ENCODE assay signal across 13 cellular contexts in genomic region chr17:81245024-81245664, GRCh38. TPM values are rescaled to one million over a fixed set of nuclear protein-coding genes. Genes with fewer than 3 reads are reported as not detected.
DNase-seq lines count a peak whose midpoint lies in the region; ATAC-seq, FAIRE-seq and TF ChIP-seq lines count a peak whose summit lies in the region.
"Had no signal": no experiment of that assay in that cellular context is flagged by ENCODE, and none has a peak within 500 bp of the region (broad histone marks: within the 10 kb centered on the region; RNA-seq: fewer than 3 reads in every experiment).

No MANE protein-coding gene starts in this region.

- H3K4me3 Mint-ChIP-seq in activated CD4-positive, alpha-beta memory T cell treated with anti-CD3 and anti-CD28 coated beads for 36 hours, result peak overlapping the region; percentile 16
- no peak overlapping the region for H3K4me3 Mint-ChIP-seq in activated CD4-positive, alpha-beta memory T cell treated with anti-CD3 and anti-CD28 coated beads, Interleukin-2, amount 10 ng/mL, durations not matched to agents 7 days and 5 days
- H3K4me3 Mint-ChIP-seq: activated CD8-positive, alpha-beta T cell treated with anti-CD3 and anti-CD28 coated beads, Interleukin-2, amount 10 ng/mL, durations not matched to agents 7 days and 5 days; mesothelial cell of epicardium had no signal

- no peak overlapping the region for H2AFZ ChIP-seq in K562 (ENCODE audit: low read depth, low read length)

- ATAC-seq in HG03565 (IDR thresholded peaks at IDR 0.05; ENCODE audit: unreplicated experiment), result peak; percentile 37
- ATAC-seq in K562, result no peak; the same call in 2 of the 3 replicates
- ATAC-seq in body of pancreas, result no peak
- ATAC-seq in left colon, result no peak
- ATAC-seq in HG03135 (IDR thresholded peaks at IDR 0.05; ENCODE audit: unreplicated experiment), result no peak
- ATAC-seq: activated CD8-positive, alpha-beta T cell treated with anti-CD3 and anti-CD28 coated beads, Interleukin-2, amount 10 ng/mL, durations not matched to agents 7 days and 5 days; gastrocnemius medialis had no signal

- peaks cover 23% of the 10 kb centered on the region for H3K4me1 Mint-ChIP-seq in activated CD4-positive, alpha-beta memory T cell treated with anti-CD3 and anti-CD28 coated beads for 36 hours (ENCODE audit: low read depth)
- H3K4me1 Mint-ChIP-seq in activated CD4-positive, alpha-beta memory T cell treated with anti-CD3 and anti-CD28 coated beads, Interleukin-2, amount 10 ng/mL, durations not matched to agents 7 days and 5 days, result peaks cover 26% of the 10 kb centered on the region

- H3K79me2 ChIP-seq in K562 (ENCODE audit: control insufficient read depth, insufficient read depth, low read length), result peaks cover 14% of the 10 kb centered on the region

- no peaks in the 10 kb centered on the region for H3K9me1 ChIP-seq in K562 (ENCODE audit: control insufficient read depth, insufficient read depth, low read length)

- H3K27ac ChIP-seq in K562 (ENCODE audit: extremely low read depth, low read depth, low read length) (no peak overlapping the region), body of pancreas (no peak overlapping the region)
- H3K27ac ChIP-seq: gastrocnemius medialis had no signal

- FAIRE-seq in K562 (lab: Jason Lieb, UNC), result no peak

- CTCF ChIA-PET in activated CD4-positive, alpha-beta memory T cell treated with anti-CD3 and anti-CD28 coated beads for 36 hours (lab: Charles Lee), result interaction anchor here (0.8 to 1.7 kb wide), 2 partner anchors 10 to 239 kb away, joined by 3 to 5 read pairs; no protein-coding TSS in a partner anchor
- CTCF ChIA-PET in activated CD4-positive, alpha-beta memory T cell treated with anti-CD3 and anti-CD28 coated beads, Interleukin-2, amount 10 ng/mL, durations not matched to agents 7 days and 5 days (lab: Charles Lee), result no interaction called here
- CTCF ChIA-PET in K562 (lab: Yijun Ruan, JAX; ENCODE audit: low intra/inter-chr PET ratio), result no interaction called here

- intact Hi-C loops in activated CD4-positive, alpha-beta memory T cell treated with anti-CD3 and anti-CD28 coated beads for 36 hours (cut with micrococcal nuclease), result no loop called here
- intact Hi-C loops in K562 (cut with micrococcal nuclease) (no loop called here), body of pancreas (cut with DNase I) (loop anchor here (5.0 kb wide), 1 partner anchor 357 kb away; no protein-coding TSS in a partner anchor), left colon (cut with DNase I, micrococcal nuclease) (no loop called here)

- TF ChIP-seq CTCF in K562 (IDR thresholded peaks at IDR 0.05 in 2 of 3, conservative IDR thresholded peaks at IDR 0.05 in 1 of 3; ENCODE audit: insufficient read depth in 2 of 3, low read depth in 1 of 3, low read length in 3 of 3), result no peak
- no peak for TF ChIP-seq CTCF in body of pancreas (IDR thresholded peaks at IDR 0.05)

- no peaks in the 10 kb centered on the region for H3K27me3 Mint-ChIP-seq in activated CD4-positive, alpha-beta memory T cell treated with anti-CD3 and anti-CD28 coated beads for 36 hours
- H3K27me3 Mint-ChIP-seq in activated CD4-positive, alpha-beta memory T cell treated with anti-CD3 and anti-CD28 coated beads, Interleukin-2, amount 10 ng/mL, durations not matched to agents 7 days and 5 days, result no peaks in the 10 kb centered on the region

- 79% methylated on average over 20 of the region's 25 CpGs for WGBS in K562 (ENCODE audit: insufficient coverage, low coverage, missing lambda C conversion rate)
- WGBS in body of pancreas, 2 donors, result 84 to 88% methylated on average over 5 to 25 of the region's 25 CpGs

- no peak for TF ChIP-seq RAD21 in K562 (CRISPR knock-in tag; conservative IDR thresholded peaks at IDR 0.05 in 1 of 2, IDR thresholded peaks at IDR 0.05 in 1 of 2)

- peaks cover 24% of the 10 kb centered on the region; the same call in 1 of the 3 replicates for H3K36me3 ChIP-seq in K562 (ENCODE audit: control insufficient read depth, insufficient read depth, low read length)
- H3K36me3 ChIP-seq in body of pancreas (replicated peaks in 1 of 2; ENCODE audit: insufficient read depth in 1 of 2, low read depth in 2 of 2), result peaks cover 0 to 4% of the 10 kb centered on the region in 2 donors

- H3K4me2 ChIP-seq in K562 (ENCODE audit: insufficient read depth, low read length), result no peak overlapping the region

- no peaks in the 10 kb centered on the region for H3K27me3 ChIP-seq in K562 (ENCODE audit: control insufficient read depth in 2 of 2, insufficient read depth in 2 of 2, low read length in 2 of 2)
- no peaks in the 10 kb centered on the region for H3K27me3 ChIP-seq in body of pancreas
- H3K27me3 ChIP-seq: gastrocnemius medialis had no signal

- H3K9me3 ChIP-seq in K562 (replicated peaks; ENCODE audit: control insufficient read depth, insufficient read depth, low read depth, low read length) (no peaks in the 10 kb centered on the region), body of pancreas (no peaks in the 10 kb centered on the region)
- H3K9me3 ChIP-seq: gastrocnemius medialis had no signal

- peak; percentile 30 for DNase-seq in activated CD4-positive, alpha-beta memory T cell treated with anti-CD3 and anti-CD28 coated beads for 36 hours
- DNase-seq in activated CD4-positive, alpha-beta memory T cell treated with anti-CD3 and anti-CD28 coated beads, Interleukin-2, amount 10 ng/mL, durations not matched to agents 7 days and 5 days, result no peak
- no peak for DNase-seq in K562 (ENCODE audit: extremely low read depth in 1 of 4, low spot score in 3 of 4)
- DNase-seq in retina, result peak; percentile 62
- DNase-seq in body of pancreas, result no peak
- no peak for DNase-seq in left colon
- DNase-seq: activated CD8-positive, alpha-beta T cell treated with anti-CD3 and anti-CD28 coated beads, Interleukin-2, amount 10 ng/mL, durations not matched to agents 7 days and 5 days; gastrocnemius medialis; H9; NCI-H1694 treated with DMSO at 0.1 percent for 48 hours had no signal

- in situ Hi-C loops in K562 (cut with MboI), result loop anchor here (5.0 to 25.0 kb wide), 2 partner anchors 108 to 237 kb away; no protein-coding TSS in a partner anchor

- TF ChIP-seq EP300 in K562 (IDR thresholded peaks at IDR 0.05; ENCODE audit: low read length), result no peak

- H3K36me3 Mint-ChIP-seq in activated CD4-positive, alpha-beta memory T cell treated with anti-CD3 and anti-CD28 coated beads for 36 hours, result peaks cover 8% of the 10 kb centered on the region
- peaks cover 22% of the 10 kb centered on the region for H3K36me3 Mint-ChIP-seq in activated CD4-positive, alpha-beta memory T cell treated with anti-CD3 and anti-CD28 coated beads, Interleukin-2, amount 10 ng/mL, durations not matched to agents 7 days and 5 days (ENCODE audit: low read depth)

- POLR2A ChIA-PET in activated CD4-positive, alpha-beta memory T cell treated with anti-CD3 and anti-CD28 coated beads for 36 hours (lab: Charles Lee), result no interaction called here
- POLR2A ChIA-PET in activated CD4-positive, alpha-beta memory T cell treated with anti-CD3 and anti-CD28 coated beads, Interleukin-2, amount 10 ng/mL, durations not matched to agents 7 days and 5 days (lab: Charles Lee), result no interaction called here
- POLR2A ChIA-PET in K562 (lab: Yijun Ruan, JAX), result interaction anchor here (0.6 to 1.9 kb wide), 5 partner anchors 8 to 264 kb away, joined by 3 to 6 read pairs (median 4); no protein-coding TSS in a partner anchor

- no peaks in the 10 kb centered on the region for H3K9me3 Mint-ChIP-seq in activated CD4-positive, alpha-beta memory T cell treated with anti-CD3 and anti-CD28 coated beads for 36 hours
- no peaks in the 10 kb centered on the region for H3K9me3 Mint-ChIP-seq in activated CD4-positive, alpha-beta memory T cell treated with anti-CD3 and anti-CD28 coated beads, Interleukin-2, amount 10 ng/mL, durations not matched to agents 7 days and 5 days
- H3K9me3 Mint-ChIP-seq: H9, mesothelial cell of epicardium had no signal

- H3K27ac Mint-ChIP-seq in activated CD4-positive, alpha-beta memory T cell treated with anti-CD3 and anti-CD28 coated beads for 36 hours, result peak overlapping the region; percentile 56
- no peak overlapping the region for H3K27ac Mint-ChIP-seq in activated CD4-positive, alpha-beta memory T cell treated with anti-CD3 and anti-CD28 coated beads, Interleukin-2, amount 10 ng/mL, durations not matched to agents 7 days and 5 days
- H3K27ac Mint-ChIP-seq: activated CD8-positive, alpha-beta T cell treated with anti-CD3 and anti-CD28 coated beads, Interleukin-2, amount 10 ng/mL, durations not matched to agents 7 days and 5 days; mesothelial cell of epicardium had no signal

- H3K4me3 ChIP-seq in K562, result no peak overlapping the region
- no peak overlapping the region for H3K4me3 ChIP-seq in body of pancreas
- H3K4me3 ChIP-seq: gastrocnemius medialis had no signal

- no TSS peak for BruUV-seq in K562 (replicated peaks; lab: Mats Ljungman, UMichigan)

- H4K20me1 ChIP-seq in K562 (replicated peaks; ENCODE audit: control insufficient read depth, insufficient read depth, low read length), result peaks cover 6% of the 10 kb centered on the region; the same call in 1 of the 2 replicates

- peak overlapping the region in 1 of 2 experiments; percentile 60; a peak in 2 of 4 replicates for H3K9ac ChIP-seq in K562 (ENCODE audit: insufficient read depth in 1 of 2, low read depth in 2 of 2, low read length in 2 of 2)

- 0 out of 2 replicates have a peak, but pooled peaks have one; percentile 20 for TF ChIP-seq POLR2A in K562 (conservative IDR thresholded peaks at IDR 0.05)
- TF ChIP-seq POLR2A in body of pancreas (IDR thresholded peaks at IDR 0.05), result no peak

- H3K4me1 ChIP-seq in K562 (replicated peaks in 1 of 2; ENCODE audit: control insufficient read depth in 2 of 2, insufficient read depth in 2 of 2, low read length in 2 of 2) (peaks cover 5 to 74% of the 10 kb centered on the region in 2 experiments; a peak in 4 of 5 replicates), body of pancreas (peaks cover 8% of the 10 kb centered on the region)

RNA-seq across cellular contexts. Expression of gene NDUFAF8, which starts 6.0 kb away (rescaled TPM):
- 10 to 100 TPM; 49.8 to 55.9 TPM for total RNA-seq in activated CD4-positive, alpha-beta memory T cell treated with anti-CD3 and anti-CD28 coated beads for 36 hours
- 10 to 100 TPM; 27.8 to 33.5 TPM for total RNA-seq in activated CD4-positive, alpha-beta memory T cell treated with anti-CD3 and anti-CD28 coated beads, Interleukin-2, amount 10 ng/mL, durations not matched to agents 7 days and 5 days
- 68.1 and 75.3 TPM in 2 replicates for total RNA-seq in K562 (2011; cell fraction: chromatin; rRNA removed; ENCODE audit: low replicate concordance)
- 29.2 and 40.8 TPM in 2 replicates for total RNA-seq in K562 (2011; cell fraction: nucleolus; rRNA removed)
- total RNA-seq in K562 (2011; cell fraction: nucleoplasm; rRNA removed), result 60.6 and 70.4 TPM in 2 replicates
- total RNA-seq in K562 (2014; rRNA removed) (107 and 136 TPM in 2 replicates), K562 (2014; rRNA removed; fragmentation: Illumina TruSeq; extraction: Trizol) (102 and 107 TPM in 2 replicates), K562 (2015; rRNA removed; fragmentation: Illumina TruSeq; extraction: Trizol) (84.5 and 90.0 TPM in 2 replicates), K562 (2021) (83.7 and 87.1 TPM in 2 replicates), body of pancreas (10 to 100 TPM; 20.8 to 26.5 TPM), left colon (10 to 100 TPM; 23.2 to 29.9 TPM)
- polyA plus RNA-seq in K562 (2011; rRNA removed) (88.8 and 116 TPM in 2 replicates), K562 (2014; fragmentation: Illumina TruSeq; extraction: Trizol) (33.5 and 44.1 TPM in 2 replicates), K562 (2014; fragmentation: Nextera tagmentation; extraction: Ambion mirVana) (10 to 100 TPM; 13.5 to 17.4 TPM), K562 (2014; rRNA removed) (138 and 144 TPM in 2 replicates)
- polyA plus RNA-seq in K562 (2011; cell fraction: cytosol; rRNA removed), result 77.7 and 122 TPM in 2 replicates
- 40.8 and 50.9 TPM in 2 replicates for polyA plus RNA-seq in K562 (2011; cell fraction: nucleus; rRNA removed)
- polyA plus RNA-seq in K562 (2012), result 37.9 and 163 TPM in 2 replicates
- polyA minus RNA-seq in K562 (2011; rRNA and poly(A)+ RNA removed), result 36.1 and 37.7 TPM in 2 replicates
- polyA minus RNA-seq in K562 (2011; cell fraction: cytosol; rRNA and poly(A)+ RNA removed), result 4.4 and 14.6 TPM in 2 replicates
- 11.4 and 14.2 TPM in 2 replicates for polyA minus RNA-seq in K562 (2011; cell fraction: nucleus; rRNA and poly(A)+ RNA removed)

RNA-seq across cellular contexts. Expression of gene TEPSIN, which starts 6.3 kb away (rescaled TPM):
- total RNA-seq in activated CD4-positive, alpha-beta memory T cell treated with anti-CD3 and anti-CD28 coated beads for 36 hours, result 10 to 100 TPM; 20.0 to 24.6 TPM
- 10 to 100 TPM; 55.0 to 55.4 TPM for total RNA-seq in activated CD4-positive, alpha-beta memory T cell treated with anti-CD3 and anti-CD28 coated beads, Interleukin-2, amount 10 ng/mL, durations not matched to agents 7 days and 5 days
- total RNA-seq in K562 (2011; cell fraction: chromatin; rRNA removed; ENCODE audit: low replicate concordance), result 40.8 and 141 TPM in 2 replicates
- total RNA-seq in K562 (2011; cell fraction: nucleolus; rRNA removed), result 87.2 and 95.9 TPM in 2 replicates
- 46.2 and 50.4 TPM in 2 replicates for total RNA-seq in K562 (2011; cell fraction: nucleoplasm; rRNA removed)
- 10.0 and 18.0 TPM in 2 replicates for total RNA-seq in K562 (2014; rRNA removed)
- total RNA-seq in K562 (2014; rRNA removed; fragmentation: Illumina TruSeq; extraction: Trizol), result 1.8 and 2.1 TPM in 2 replicates
- 5.1 and 5.7 TPM in 2 replicates for total RNA-seq in K562 (2015; rRNA removed; fragmentation: Illumina TruSeq; extraction: Trizol)
- total RNA-seq in K562 (2021), result 24.8 and 29.8 TPM in 2 replicates
- 6.6 and 9.8 TPM in 2 replicates for polyA plus RNA-seq in K562 (2011; rRNA removed)
- 8.0 and 15.3 TPM in 2 replicates for polyA plus RNA-seq in K562 (2011; cell fraction: cytosol; rRNA removed)
- 105 and 184 TPM in 2 replicates for polyA plus RNA-seq in K562 (2011; cell fraction: nucleus; rRNA removed)
- polyA plus RNA-seq in K562 (2012), result 12.5 and 21.3 TPM in 2 replicates
- 5.3 and 7.2 TPM in 2 replicates for polyA plus RNA-seq in K562 (2014; fragmentation: Illumina TruSeq; extraction: Trizol)
- polyA plus RNA-seq in K562 (2014; fragmentation: Nextera tagmentation; extraction: Ambion mirVana), result under 1 TPM; 0.80 to 0.81 TPM
- 15.2 and 22.7 TPM in 2 replicates for polyA plus RNA-seq in K562 (2014; rRNA removed)
- 3.7 and 4.7 TPM in 2 replicates for polyA minus RNA-seq in K562 (2011; rRNA and poly(A)+ RNA removed)
- polyA minus RNA-seq in K562 (2011; cell fraction: cytosol; rRNA and poly(A)+ RNA removed), result 4.6 and 6.4 TPM in 2 replicates
- polyA minus RNA-seq in K562 (2011; cell fraction: nucleus; rRNA and poly(A)+ RNA removed), result 37.2 and 42.8 TPM in 2 replicates
- total RNA-seq in body of pancreas, result 100 to 1,000 TPM in 1 of 2 donors, 10 to 100 TPM in 1; 31.9 to 102 TPM
- total RNA-seq in left colon, result 10 to 100 TPM; 34.3 to 34.6 TPM

RNA-seq across cellular contexts. Expression of gene CEP131, which starts 22.4 kb away (rescaled TPM):
- total RNA-seq in activated CD4-positive, alpha-beta memory T cell treated with anti-CD3 and anti-CD28 coated beads for 36 hours, result 10 to 100 TPM; 11.1 to 11.3 TPM
- 10 to 100 TPM; 10.1 to 11.6 TPM for total RNA-seq in activated CD4-positive, alpha-beta memory T cell treated with anti-CD3 and anti-CD28 coated beads, Interleukin-2, amount 10 ng/mL, durations not matched to agents 7 days and 5 days
- 15.6 and 46.2 TPM in 2 replicates for total RNA-seq in K562 (2011; cell fraction: chromatin; rRNA removed; ENCODE audit: low replicate concordance)
- total RNA-seq in K562 (2011; cell fraction: nucleolus; rRNA removed), result 30.3 and 31.2 TPM in 2 replicates
- 11.7 and 22.0 TPM in 2 replicates for total RNA-seq in K562 (2011; cell fraction: nucleoplasm; rRNA removed)
- total RNA-seq in K562 (2014; rRNA removed) (18.3 and 21.2 TPM in 2 replicates), K562 (2014; rRNA removed; fragmentation: Illumina TruSeq; extraction: Trizol) (0.99 and 1.2 TPM in 2 replicates), K562 (2015; rRNA removed; fragmentation: Illumina TruSeq; extraction: Trizol) (6.3 and 8.8 TPM in 2 replicates), K562 (2021) (14.9 and 16.7 TPM in 2 replicates), body of pancreas (10 to 100 TPM in 1 of 2 donors, 1 to 10 TPM in 1; 9.9 to 22.7 TPM), left colon (1 to 10 TPM; 4.7 to 9.5 TPM)
- polyA plus RNA-seq in K562 (2011; rRNA removed) (2.3 and 4.7 TPM in 2 replicates), K562 (2014; fragmentation: Illumina TruSeq; extraction: Trizol) (1.7 and 5.3 TPM in 2 replicates), K562 (2014; fragmentation: Nextera tagmentation; extraction: Ambion mirVana) (under 1 TPM; 0.24 to 0.34 TPM), K562 (2014; rRNA removed) (12.4 and 17.1 TPM in 2 replicates)
- polyA plus RNA-seq in K562 (2011; cell fraction: cytosol; rRNA removed), result 3.2 and 5.1 TPM in 2 replicates
- 21.2 and 39.0 TPM in 2 replicates for polyA plus RNA-seq in K562 (2011; cell fraction: nucleus; rRNA removed)
- polyA plus RNA-seq in K562 (2012), result 16.5 and 26.3 TPM in 2 replicates
- polyA minus RNA-seq in K562 (2011; rRNA and poly(A)+ RNA removed), result 1.1 and 1.4 TPM in 2 replicates
- 4.2 and 7.9 TPM in 2 replicates for polyA minus RNA-seq in K562 (2011; cell fraction: cytosol; rRNA and poly(A)+ RNA removed)
- 7.3 and 8.8 TPM in 2 replicates for polyA minus RNA-seq in K562 (2011; cell fraction: nucleus; rRNA and poly(A)+ RNA removed)

RNA-seq across cellular contexts. Expression of gene SLC38A10, which starts 50.0 kb away (rescaled TPM):
- total RNA-seq in activated CD4-positive, alpha-beta memory T cell treated with anti-CD3 and anti-CD28 coated beads for 36 hours, result 10 to 100 TPM; 60.7 to 60.9 TPM
- total RNA-seq in activated CD4-positive, alpha-beta memory T cell treated with anti-CD3 and anti-CD28 coated beads, Interleukin-2, amount 10 ng/mL, durations not matched to agents 7 days and 5 days, result 100 to 1,000 TPM; 112 to 114 TPM
- 96.2 and 235 TPM in 2 replicates for total RNA-seq in K562 (2011; cell fraction: chromatin; rRNA removed; ENCODE audit: low replicate concordance)
- total RNA-seq in K562 (2011; cell fraction: nucleolus; rRNA removed), result 109 and 114 TPM in 2 replicates
- total RNA-seq in K562 (2011; cell fraction: nucleoplasm; rRNA removed), result 104 and 132 TPM in 2 replicates
- total RNA-seq in K562 (2014; rRNA removed) (35.6 and 35.8 TPM in 2 replicates), K562 (2014; rRNA removed; fragmentation: Illumina TruSeq; extraction: Trizol) (4.3 and 5.2 TPM in 2 replicates), K562 (2015; rRNA removed; fragmentation: Illumina TruSeq; extraction: Trizol) (15.5 and 16.1 TPM in 2 replicates), K562 (2021) (52.8 and 54.2 TPM in 2 replicates), body of pancreas (100 to 1,000 TPM; 102 to 203 TPM), left colon (10 to 100 TPM; 84.7 to 86.7 TPM)
- polyA plus RNA-seq in K562 (2011; rRNA removed) (13.1 and 18.0 TPM in 2 replicates), K562 (2014; fragmentation: Illumina TruSeq; extraction: Trizol) (13.8 and 24.0 TPM in 2 replicates), K562 (2014; fragmentation: Nextera tagmentation; extraction: Ambion mirVana) (under 1 TPM; 0.45 to 0.92 TPM), K562 (2014; rRNA removed) (31.7 and 32.1 TPM in 2 replicates)
- polyA plus RNA-seq in K562 (2011; cell fraction: cytosol; rRNA removed), result 18.4 and 29.4 TPM in 2 replicates
- polyA plus RNA-seq in K562 (2011; cell fraction: nucleus; rRNA removed), result 50.2 and 67.4 TPM in 2 replicates
- polyA plus RNA-seq in K562 (2012), result 38.9 and 86.6 TPM in 2 replicates
- polyA minus RNA-seq in K562 (2011; rRNA and poly(A)+ RNA removed), result 16.9 and 24.8 TPM in 2 replicates
- polyA minus RNA-seq in K562 (2011; cell fraction: cytosol; rRNA and poly(A)+ RNA removed), result 54.3 and 65.3 TPM in 2 replicates
- 28.7 and 33.2 TPM in 2 replicates for polyA minus RNA-seq in K562 (2011; cell fraction: nucleus; rRNA and poly(A)+ RNA removed)

Comparison
In these comparisons a context has a peak if more than half of its experiments do, and no peak if none do; other contexts are left out.
1. DNase-seq: peak in activated CD4-positive, alpha-beta memory T cell treated with anti-CD3 and anti-CD28 coated beads for 36 hours (single experiment) and retina (single experiment); none in activated CD4-positive, alpha-beta memory T cell treated with anti-CD3 and anti-CD28 coated beads, Interleukin-2, amount 10 ng/mL, durations not matched to agents 7 days and 5 days (single experiment), K562 (0 of 4), body of pancreas (0 of 4) and left colon (0 of 2).